ENCODE assay signal across 9 cellular contexts in the genomic region with DNA sequence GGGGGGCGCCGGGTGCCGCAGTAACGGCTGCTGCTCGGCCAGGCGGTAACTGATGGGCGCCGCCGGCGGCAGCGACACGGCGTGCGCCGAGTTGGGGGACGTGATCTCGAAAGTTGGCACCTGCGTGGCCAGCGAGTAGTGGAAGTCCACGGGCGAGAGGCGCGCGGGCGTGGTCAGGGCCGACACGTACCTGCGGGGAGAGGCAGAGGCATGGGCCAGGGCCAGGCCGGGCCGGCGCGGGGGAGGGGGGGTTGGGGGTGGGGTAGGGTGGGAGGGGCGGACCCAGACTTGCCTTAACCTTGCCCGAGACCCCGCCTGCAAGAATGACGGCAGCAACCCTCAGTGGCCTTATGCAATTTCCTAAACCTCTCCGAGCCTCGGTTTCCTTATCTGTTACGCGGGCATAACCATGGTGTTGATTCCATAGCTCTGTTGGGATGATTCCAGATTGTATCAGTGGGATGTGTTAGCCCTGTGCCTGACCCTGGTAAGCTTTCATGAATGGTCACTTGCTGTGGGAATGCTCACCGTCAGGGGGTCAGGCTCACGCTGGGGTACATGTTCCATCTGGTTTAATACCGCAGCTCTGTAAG. TPM values are rescaled to one million over a fixed set of nuclear protein-coding genes. Genes with fewer than 3 reads are reported as not detected.
A peak's percentile ranks its signal among the peaks of the same experiment; 100 is the strongest.
DNase-seq lines count a peak whose midpoint lies in the region; ATAC-seq and TF ChIP-seq lines count a peak whose summit lies in the region.
"Had no signal": no experiment of that assay in that cellular context is flagged by ENCODE, and none has a peak within 500 bp of the region (broad histone marks: within the 10 kb centered on the region; RNA-seq: fewer than 3 reads in every experiment).

No MANE protein-coding gene starts in this region.

- peak overlapping the region in 1 of 2 donors; percentile 16 for H3K27ac Mint-ChIP-seq in natural killer cell treated with Interleukin-12 subunit alpha and Interleukin-12 subunit beta and Interleukin-15 and Interleukin-18, amount 100 ng/mL, for 72 hours

- DNase-seq in T follicular helper cell (ENCODE audit: low read depth) (peak; percentile 10), dorsolateral prefrontal cortex (peak in 4 of 10 donors; percentile 23 to 55 (median 49)), vagina (ENCODE audit: extremely low spot score in 2 of 2) (no peak), midbrain (lab: John Stamatoyannopoulos, UW) (no peak), MV-4-11 (lab: John Stamatoyannopoulos, UW) (no peak), NCI-H2171 treated with DMSO at 0.1 percent for 48 hours (lab: John Stamatoyannopoulos, UW) (no peak)
- no peak for DNase-seq in natural killer cell treated with Interleukin-12 subunit alpha and Interleukin-12 subunit beta and Interleukin-15 and Interleukin-18, amount 100 ng/mL, for 72 hours (ENCODE audit: low spot score)

- peak overlapping the region in 53 of 59 donors; percentile 49 to 94 (median 84) for H3K27ac ChIP-seq in dorsolateral prefrontal cortex
- H3K27ac ChIP-seq in vagina, result peak overlapping the region; percentile 66

- H3K27me3 Mint-ChIP-seq in natural killer cell treated with Interleukin-12 subunit alpha and Interleukin-12 subunit beta and Interleukin-15 and Interleukin-18, amount 100 ng/mL, for 72 hours, result peaks cover 0 to 10% of the 10 kb centered on the region in 2 donors

- H3K9me3 ChIP-seq in vagina, result no peaks in the 10 kb centered on the region

- ATAC-seq in GM21528 (IDR thresholded peaks at IDR 0.05; ENCODE audit: low FRiP score, unreplicated experiment), result peak; percentile 7
- ATAC-seq in natural killer cell treated with Interleukin-12 subunit alpha and Interleukin-12 subunit beta and Interleukin-15 and Interleukin-18, amount 100 ng/mL, for 72 hours, result peak; percentile 54 to 57

- H3K4me1 ChIP-seq in vagina, result peaks cover 8% of the 10 kb centered on the region

- TF ChIP-seq CTCF in dorsolateral prefrontal cortex (IDR thresholded peaks at IDR 0.05 in 54 of 56, conservative IDR thresholded peaks at IDR 0.05 in 2 of 56; ENCODE audit: low read depth in 1 of 56, partially characterized antibody in 56 of 56) (no peak), vagina (IDR thresholded peaks at IDR 0.05) (no peak)

- H3K4me1 Mint-ChIP-seq in natural killer cell treated with Interleukin-12 subunit alpha and Interleukin-12 subunit beta and Interleukin-15 and Interleukin-18, amount 100 ng/mL, for 72 hours (ENCODE audit: low read depth in 2 of 2), result peaks cover 15 to 21% of the 10 kb centered on the region in 2 donors

- no peaks in the 10 kb centered on the region for H3K9me3 Mint-ChIP-seq in natural killer cell treated with Interleukin-12 subunit alpha and Interleukin-12 subunit beta and Interleukin-15 and Interleukin-18, amount 100 ng/mL, for 72 hours

- TF ChIP-seq POLR2A in vagina (IDR thresholded peaks at IDR 0.05), result no peak

- peaks cover 0 to 9% of the 10 kb centered on the region in 2 donors for H3K36me3 ChIP-seq in vagina

- H3K36me3 Mint-ChIP-seq in natural killer cell treated with Interleukin-12 subunit alpha and Interleukin-12 subunit beta and Interleukin-15 and Interleukin-18, amount 100 ng/mL, for 72 hours, result no peaks in the 10 kb centered on the region

- H3K4me3 Mint-ChIP-seq in natural killer cell treated with Interleukin-12 subunit alpha and Interleukin-12 subunit beta and Interleukin-15 and Interleukin-18, amount 100 ng/mL, for 72 hours, result peak overlapping the region; percentile 52

- H3K4me3 ChIP-seq in dorsolateral prefrontal cortex (peak overlapping the region; percentile 19 to 78 (median 64)), vagina (peak overlapping the region; percentile 49 to 64)

- intact Hi-C loops in dorsolateral prefrontal cortex (cut with DNase I), result no loop called here
- intact Hi-C loops in vagina (cut with DNase I), result loop anchor here (5.0 kb wide), 1 partner anchor 61 kb away; no protein-coding TSS in a partner anchor

- H3K27me3 ChIP-seq in dorsolateral prefrontal cortex, result no peaks in the 10 kb centered on the region
- no peaks in the 10 kb centered on the region for H3K27me3 ChIP-seq in vagina

RNA-seq across cellular contexts. Expression of gene PSD2, which starts 53.0 kb away (rescaled TPM):
- 100 to 1,000 TPM in 19 of 120 experiments, 10 to 100 TPM in 101; 37.2 to 251 (median 77.9) TPM for total RNA-seq in dorsolateral prefrontal cortex
- not detected for total RNA-seq in natural killer cell treated with Interleukin-12 subunit alpha and Interleukin-12 subunit beta and Interleukin-15 and Interleukin-18, amount 100 ng/mL, for 72 hours
- 0.25 TPM for total RNA-seq in vagina
- total RNA-seq: RPMI7951 had no signal

Comparison
In these comparisons a context has a peak if more than half of its experiments do, and no peak if none do; other contexts are left out.
1. RNA of gene PSD2, which starts 53.0 kb away (total RNA-seq): 37.2 to 251 TPM in dorsolateral prefrontal cortex; 0.25 TPM in vagina (single experiment) and not detected in natural killer cell treated with Interleukin-12 subunit alpha and Interleukin-12 subunit beta and Interleukin-15 and Interleukin-18, amount 100 ng/mL, for 72 hours; every median in the first group is over 10 times any median in the second.